8 cellular contexts compared by ENCODE assay signal in genomic region chr19:10748924-10749434, GRCh38. TPM values are rescaled to one million over a fixed set of nuclear protein-coding genes. Genes with fewer than 3 reads are reported as not detected.
DNase-seq lines count a peak whose midpoint lies in the region; ATAC-seq, FAIRE-seq and TF ChIP-seq lines count a peak whose summit lies in the region.

No MANE protein-coding gene starts in this region.

- 49% methylated on average over 8 of the region's 10 CpGs for WGBS in mammary epithelial cell (ENCODE audit: low coverage, missing lambda C conversion rate)

- no peak overlapping the region for H3K9ac ChIP-seq in mammary epithelial cell (ENCODE audit: insufficient read depth, low read length)

- in situ Hi-C loops in mammary epithelial cell (cut with MboI; ENCODE audit: low sequenced_read_pairs in 2 of 2): no loop called here

- H3K36me3 ChIP-seq in mammary epithelial cell (ENCODE audit: insufficient read depth, low read length): no peaks in the 10 kb centered on the region
- no peaks in the 10 kb centered on the region for H3K36me3 ChIP-seq in lower lobe of right lung

- peaks cover 27% of the 10 kb centered on the region for H3K4me1 ChIP-seq in mammary epithelial cell (ENCODE audit: insufficient read depth, low read length)
- H3K4me1 ChIP-seq in lower lobe of right lung: peaks cover 87% of the 10 kb centered on the region

- H3K27ac ChIP-seq in mammary epithelial cell (ENCODE audit: insufficient read depth, low read depth, low read length): no peak overlapping the region
- peak overlapping the region; percentile 87 for H3K27ac ChIP-seq in lower lobe of right lung

- no peak overlapping the region for H2AFZ ChIP-seq in mammary epithelial cell (ENCODE audit: low read depth, low read length)

- H3K9me3 ChIP-seq in mammary epithelial cell (replicated peaks; ENCODE audit: insufficient read depth, low read length) (no peaks in the 10 kb centered on the region), lower lobe of right lung (no peaks in the 10 kb centered on the region)

- BruUV-seq in mammary epithelial cell (replicated peaks; lab: Mats Ljungman, UMichigan): no TSS peak

- no peak overlapping the region for H3K4me3 ChIP-seq in mammary epithelial cell (replicated peaks in 1 of 3; ENCODE audit: insufficient read depth in 1 of 3, low read depth in 2 of 3, low read length in 3 of 3)
- H3K4me3 ChIP-seq in lower lobe of right lung: no peak overlapping the region

- no peaks in the 10 kb centered on the region for H3K27me3 ChIP-seq in mammary epithelial cell (ENCODE audit: insufficient read depth, low read length)
- H3K27me3 ChIP-seq in lower lobe of right lung (ENCODE audit: low read depth): no peaks in the 10 kb centered on the region

- FAIRE-seq in urothelium cell line (lab: Jason Lieb, UNC): no peak

- peak; percentile 56 to 57 for ATAC-seq in lower lobe of right lung
- ATAC-seq in HG03159 (IDR thresholded peaks at IDR 0.05; ENCODE audit: unreplicated experiment): no peak
- ATAC-seq in HG02884 (IDR thresholded peaks at IDR 0.05; ENCODE audit: unreplicated experiment): no peak
- ATAC-seq in HG03521 (IDR thresholded peaks at IDR 0.05; ENCODE audit: unreplicated experiment): no peak

- DNase-seq in D341Med (ENCODE audit: low spot score) (peak; percentile 86), NCI-H2081 treated with DMSO at 0.1 percent for 48 hours (lab: John Stamatoyannopoulos, UW) (peak; percentile 1), mammary epithelial cell (peak; percentile 52), lower lobe of right lung (peak; percentile 79), urothelium cell line (ENCODE audit: low spot score) (peak; percentile 56)

- dilution Hi-C loops in mammary epithelial cell (cut with HindIII; ENCODE audit: low sequenced_read_pairs): no loop called here

- intact Hi-C loops in mammary epithelial cell (cut with micrococcal nuclease): no loop called here
- intact Hi-C loops in lower lobe of right lung (cut with DNase I): no loop called here

- H4K20me1 ChIP-seq in mammary epithelial cell (ENCODE audit: insufficient read depth, low read length): peaks cover 4% of the 10 kb centered on the region

- H3K79me2 ChIP-seq in mammary epithelial cell (ENCODE audit: insufficient read depth, low read length): peaks cover 96% of the 10 kb centered on the region

- CTCF ChIA-PET in mammary epithelial cell (lab: Charles Lee; ENCODE audit: low non-redundant PET): no interaction called here

- TF ChIP-seq CTCF in mammary epithelial cell (conservative IDR thresholded peaks at IDR 0.05 in 1 of 2, IDR thresholded peaks at IDR 0.05 in 1 of 2; ENCODE audit: extremely low read depth in 1 of 2, insufficient read depth in 1 of 2, low read depth in 1 of 2, low read length in 2 of 2) (no peak), lower lobe of right lung (IDR thresholded peaks at IDR 0.05) (no peak)

- peak overlapping the region; percentile 39 for H3K4me2 ChIP-seq in mammary epithelial cell (ENCODE audit: insufficient read depth, low read depth, low read length)

RNA-seq across cellular contexts. Expression of gene DNM2, which starts 31.1 kb away (rescaled TPM):
- 100 to 1,000 TPM in 1 of 2 donors, 10 to 100 TPM in 1; 95.9 to 125 TPM for total RNA-seq in mammary epithelial cell
- 60.2 TPM for polyA plus RNA-seq in mammary epithelial cell
- polyA minus RNA-seq in mammary epithelial cell: 219 TPM
- 282 TPM for total RNA-seq in lower lobe of right lung

RNA-seq across cellular contexts. Expression of gene QTRT1, which starts 47.7 kb away (rescaled TPM):
- total RNA-seq in mammary epithelial cell (10 to 100 TPM; 22.2 to 42.7 TPM), lower lobe of right lung (29.7 TPM)
- polyA plus RNA-seq in mammary epithelial cell: 35.4 TPM
- polyA minus RNA-seq in mammary epithelial cell: 5.5 TPM

Comparison
In these comparisons a context has a peak if more than half of its experiments do, and no peak if none do; other contexts are left out.
1. DNase-seq: peak in every context shown above with its lines; median percentile 86 in D341Med; 79 in lower lobe of right lung; 56 in urothelium cell line; 52 in mammary epithelial cell; 1 in NCI-H2081 treated with DMSO at 0.1 percent for 48 hours.
2. ATAC-seq: peak in lower lobe of right lung (2 of 2); none in HG03159 (single experiment), HG02884 (single experiment) and HG03521 (single experiment).